Comparison of ENCODE assay signal across 20 cellular contexts in genomic region chr2:17303496-17303895, GRCh38.
A peak's percentile ranks its signal among the peaks of the same experiment; 100 is the strongest.
DNase-seq lines count a peak whose midpoint lies in the region; ATAC-seq and TF ChIP-seq lines count a peak whose summit lies in the region.
"Had no signal": no experiment of that assay in that cellular context is flagged by ENCODE, and none has a peak within 500 bp of the region (broad histone marks: within the 10 kb centered on the region; RNA-seq: fewer than 3 reads in every experiment).

No MANE protein-coding gene starts in this region.

- no peak for TF ChIP-seq CTCF in MCF 10A (IDR thresholded peaks at IDR 0.05; ENCODE audit: unreplicated experiment)
- no peak for TF ChIP-seq CTCF in breast epithelium (IDR thresholded peaks at IDR 0.05)
- TF ChIP-seq CTCF in WTC11 (IDR thresholded peaks at IDR 0.05), result no peak
- no peak for TF ChIP-seq CTCF in heart right ventricle (IDR thresholded peaks at IDR 0.05)

- H3K4me1 ChIP-seq in breast epithelium (no peaks in the 10 kb centered on the region), heart right ventricle (no peaks in the 10 kb centered on the region)
- H3K4me1 ChIP-seq: adrenal gland, psoas muscle, SJCRH30 had no signal

- H3K27me3 Mint-ChIP-seq in MCF 10A (ENCODE audit: insufficient read depth, unreplicated experiment) (no peaks in the 10 kb centered on the region), WTC11 (ENCODE audit: low read depth) (peaks cover 3% of the 10 kb centered on the region; the same call in 1 of the 2 replicates)

- H3K4me3 Mint-ChIP-seq in MCF 10A (ENCODE audit: unreplicated experiment) (no peak overlapping the region), WTC11 (no peak overlapping the region)
- H3K4me3 Mint-ChIP-seq: activated T-helper 17 cell treated with anti-CD3 and anti-CD28 coated beads, Interleukin-2, amount 50 U/mL, for 72 hours; neural crest cell; T-helper 2 cell treated with Interferon-gamma antibody and Interleukin-4, amounts not matched to agents 5 μg/mL and 100 μg/mL, for 36 hours had no signal

- no peak for TF ChIP-seq POLR2A in breast epithelium (IDR thresholded peaks at IDR 0.05)

- H3K9me3 ChIP-seq in breast epithelium (no peaks in the 10 kb centered on the region), heart right ventricle (no peaks in the 10 kb centered on the region)
- H3K9me3 ChIP-seq: adrenal gland, psoas muscle, SJCRH30 had no signal

- H3K36me3 Mint-ChIP-seq in MCF 10A (ENCODE audit: insufficient read depth, unreplicated experiment) (peaks cover 6% of the 10 kb centered on the region), WTC11 (0 out of 2 replicates have a peak, but pooled peaks cover 3% of the 10 kb centered on the region)

- no peaks in the 10 kb centered on the region for H3K9me3 Mint-ChIP-seq in MCF 10A (ENCODE audit: unreplicated experiment)
- H3K9me3 Mint-ChIP-seq in WTC11, result peaks cover 11% of the 10 kb centered on the region
- H3K9me3 Mint-ChIP-seq: neural crest cell; T-helper 2 cell treated with Interferon-gamma antibody and Interleukin-4, amounts not matched to agents 5 μg/mL and 100 μg/mL, for 36 hours had no signal

- POLR2A ChIA-PET in MCF 10A (lab: Yijun Ruan, JAX), result interaction anchor here (0.7 kb wide), 2 partner anchors 31 to 331 kb away, joined by 3 read pairs; no protein-coding TSS in a partner anchor
- POLR2A ChIA-PET in WTC11 (lab: Charles Lee), result no interaction called here

- DNase-seq in MCF 10A (ENCODE audit: unreplicated experiment) (peak; percentile 65), breast epithelium (ENCODE audit: low spot score in 2 of 2) (no peak), WTC11 (ENCODE audit: low spot score) (no peak), glomerular visceral epithelial cell (ENCODE audit: extremely low spot score) (peak; percentile 42), heart right ventricle (no peak), GM19238 (ENCODE audit: insufficient read length, low spot score) (no peak), MV-4-11 (lab: John Stamatoyannopoulos, UW) (no peak)
- DNase-seq: adrenal gland, hypothalamus, left cardiac atrium, NCI-H2081, NCI-H524, psoas muscle had no signal

- no peak overlapping the region for H3K27ac ChIP-seq in breast epithelium
- no peak overlapping the region for H3K27ac ChIP-seq in heart right ventricle
- H3K27ac ChIP-seq: adrenal gland, C4-2B, psoas muscle, SJCRH30 had no signal

- H3K27ac Mint-ChIP-seq in MCF 10A (ENCODE audit: low read depth, unreplicated experiment), result peak overlapping the region; percentile 55
- no peak overlapping the region for H3K27ac Mint-ChIP-seq in WTC11
- H3K27ac Mint-ChIP-seq: activated T-helper 17 cell treated with anti-CD3 and anti-CD28 coated beads, Interleukin-2, amount 50 U/mL, for 72 hours; T-helper 2 cell treated with Interferon-gamma antibody and Interleukin-4, amounts not matched to agents 5 μg/mL and 100 μg/mL, for 36 hours had no signal

- H3K4me1 Mint-ChIP-seq in MCF 10A (ENCODE audit: insufficient read depth, unreplicated experiment) (peaks cover 24% of the 10 kb centered on the region), WTC11 (peaks cover 32% of the 10 kb centered on the region)
- H3K4me1 Mint-ChIP-seq: activated T-helper 17 cell treated with anti-CD3 and anti-CD28 coated beads, Interleukin-2, amount 50 U/mL, for 72 hours had no signal

- 43 to 54% methylated on average over 2 of the region's 2 CpGs for WGBS in heart right ventricle, 2 donors

- no TSS peak for BruUV-seq in MCF 10A (replicated peaks; lab: Mats Ljungman, UMichigan)

- intact Hi-C loops in MCF 10A (cut with micrococcal nuclease) (loop anchor here (10.0 kb wide), 1 partner anchor 241 kb away; the partner anchor contains the start of gene VSNL1), breast epithelium (cut with DNase I; ENCODE audit: low total_unique reads) (no loop called here), heart right ventricle (cut with DNase I) (loop anchor here in 1 of 10 donors (10.0 kb wide), 1 partner anchor 361 kb away; no protein-coding TSS in a partner anchor)

- no peaks in the 10 kb centered on the region for H3K27me3 ChIP-seq in breast epithelium
- H3K27me3 ChIP-seq in heart right ventricle, result no peaks in the 10 kb centered on the region
- H3K27me3 ChIP-seq: adrenal gland, SJCRH30 had no signal

- CTCF ChIA-PET in MCF 10A (lab: Yijun Ruan, JAX) (interaction anchor here (1.1 to 1.2 kb wide), 2 partner anchors 528 to 530 kb away, joined by 3 to 6 read pairs; no protein-coding TSS in a partner anchor), WTC11 (lab: Charles Lee) (interaction anchor here (1.1 to 1.4 kb wide), 3 partner anchors 367 to 529 kb away, joined by 3 read pairs; no protein-coding TSS in a partner anchor)

- H3K4me3 ChIP-seq in breast epithelium, result no peak overlapping the region
- H3K4me3 ChIP-seq in heart right ventricle, result no peak overlapping the region
- H3K4me3 ChIP-seq: adrenal gland, psoas muscle, SJCRH30 had no signal

- ATAC-seq in WTC11 (peak; percentile 13; the same call in 1 of the 2 replicates), HG02678 (IDR thresholded peaks at IDR 0.05; ENCODE audit: unreplicated experiment) (no peak), heart right ventricle (no peak)
- ATAC-seq: activated CD4-positive, CD25-positive, alpha-beta regulatory T cell treated with anti-CD3 and anti-CD28 coated beads, Interleukin-2, amount 50 U/mL, for 24 hours; activated T-helper 17 cell treated with anti-CD3 and anti-CD28 coated beads, Interleukin-2, amount 50 U/mL, for 72 hours; left cardiac atrium; psoas muscle had no signal

- no peaks in the 10 kb centered on the region for H3K36me3 ChIP-seq in breast epithelium
- H3K36me3 ChIP-seq in heart right ventricle, result no peaks in the 10 kb centered on the region
- H3K36me3 ChIP-seq: adrenal gland, SJCRH30 had no signal

TF ChIP-seq in WTC11, 78 proteins besides CTCF, POLR2A, EP300 and RAD21:
- TF ChIP-seq PRDM15 (CRISPR knock-in tag; IDR thresholded peaks at IDR 0.05), result peak; percentile 96
- no peak for TF ChIP-seq STAT6 (CRISPR knock-in tag; conservative IDR thresholded peaks at IDR 0.05; ENCODE audit: low read depth)
- no peak for TF ChIP-seq ZNF423 (CRISPR knock-in tag; IDR thresholded peaks at IDR 0.05)
- TF ChIP-seq ZNF232 (CRISPR knock-in tag; IDR thresholded peaks at IDR 0.05), result no peak

Comparison
In these comparisons a context has a peak if more than half of its experiments do, and no peak if none do; other contexts are left out.
1. DNase-seq: peak in MCF 10A (single experiment) and glomerular visceral epithelial cell (single experiment); none in breast epithelium (0 of 2), WTC11 (single experiment), heart right ventricle (0 of 2), GM19238 (single experiment) and MV-4-11 (single experiment).